1 cellular context compared by ENCODE assay signal in the genomic region with DNA sequence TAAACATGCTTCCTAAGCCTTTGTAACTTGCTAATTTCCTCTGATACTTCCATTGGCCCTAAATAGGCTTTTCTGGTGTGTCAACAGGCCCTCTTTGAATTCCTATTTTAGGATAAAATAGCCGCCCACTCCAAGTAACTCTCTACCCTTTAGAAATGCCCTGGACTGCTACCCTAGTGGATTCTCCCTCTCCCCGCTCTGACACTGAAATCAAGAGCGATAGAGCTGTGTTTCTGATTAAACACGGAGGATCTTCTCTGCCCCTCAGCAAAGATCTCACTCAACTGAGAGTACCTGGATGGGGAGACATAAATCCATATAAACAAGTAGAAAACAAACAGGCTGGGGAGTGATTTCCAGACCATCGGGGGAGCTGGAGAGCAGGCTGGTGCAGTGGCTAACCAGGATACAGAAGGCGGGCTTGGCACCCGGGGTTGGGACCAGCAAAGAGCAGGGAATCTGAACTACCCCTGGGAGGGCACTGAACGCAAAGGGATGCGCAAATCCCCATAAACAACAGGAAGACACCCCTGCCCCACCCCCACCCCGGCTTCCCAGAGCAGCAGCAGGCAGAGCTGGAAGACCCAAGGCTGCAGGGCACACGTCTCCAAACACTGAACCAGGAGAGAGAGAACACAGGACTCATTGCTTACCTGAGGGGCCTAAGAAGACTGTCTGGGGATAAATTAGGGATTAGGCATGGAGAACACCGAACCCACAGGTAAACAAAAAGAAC.
TF ChIP-seq lines count a peak whose summit lies in the region.

No MANE protein-coding gene starts in this region.

TF ChIP-seq in HEK293, 187 proteins besides CTCF, POLR2A, EP300 and RAD21 (continued from another document):
- TF ChIP-seq ZNF404 (tag by site-specific recombination; IDR thresholded peaks at IDR 0.05) = no peak
- TF ChIP-seq ZNF335 (tag by site-specific recombination; conservative IDR thresholded peaks at IDR 0.05) = no peak
- TF ChIP-seq ZNF10 (tag by site-specific recombination; IDR thresholded peaks at IDR 0.05) = no peak
- TF ChIP-seq ZNF37A (tag by site-specific recombination; IDR thresholded peaks at IDR 0.05) = no peak
- TF ChIP-seq ZNF580 (tag by site-specific recombination; IDR thresholded peaks at IDR 0.05) = no peak
- TF ChIP-seq, protein P1, sequence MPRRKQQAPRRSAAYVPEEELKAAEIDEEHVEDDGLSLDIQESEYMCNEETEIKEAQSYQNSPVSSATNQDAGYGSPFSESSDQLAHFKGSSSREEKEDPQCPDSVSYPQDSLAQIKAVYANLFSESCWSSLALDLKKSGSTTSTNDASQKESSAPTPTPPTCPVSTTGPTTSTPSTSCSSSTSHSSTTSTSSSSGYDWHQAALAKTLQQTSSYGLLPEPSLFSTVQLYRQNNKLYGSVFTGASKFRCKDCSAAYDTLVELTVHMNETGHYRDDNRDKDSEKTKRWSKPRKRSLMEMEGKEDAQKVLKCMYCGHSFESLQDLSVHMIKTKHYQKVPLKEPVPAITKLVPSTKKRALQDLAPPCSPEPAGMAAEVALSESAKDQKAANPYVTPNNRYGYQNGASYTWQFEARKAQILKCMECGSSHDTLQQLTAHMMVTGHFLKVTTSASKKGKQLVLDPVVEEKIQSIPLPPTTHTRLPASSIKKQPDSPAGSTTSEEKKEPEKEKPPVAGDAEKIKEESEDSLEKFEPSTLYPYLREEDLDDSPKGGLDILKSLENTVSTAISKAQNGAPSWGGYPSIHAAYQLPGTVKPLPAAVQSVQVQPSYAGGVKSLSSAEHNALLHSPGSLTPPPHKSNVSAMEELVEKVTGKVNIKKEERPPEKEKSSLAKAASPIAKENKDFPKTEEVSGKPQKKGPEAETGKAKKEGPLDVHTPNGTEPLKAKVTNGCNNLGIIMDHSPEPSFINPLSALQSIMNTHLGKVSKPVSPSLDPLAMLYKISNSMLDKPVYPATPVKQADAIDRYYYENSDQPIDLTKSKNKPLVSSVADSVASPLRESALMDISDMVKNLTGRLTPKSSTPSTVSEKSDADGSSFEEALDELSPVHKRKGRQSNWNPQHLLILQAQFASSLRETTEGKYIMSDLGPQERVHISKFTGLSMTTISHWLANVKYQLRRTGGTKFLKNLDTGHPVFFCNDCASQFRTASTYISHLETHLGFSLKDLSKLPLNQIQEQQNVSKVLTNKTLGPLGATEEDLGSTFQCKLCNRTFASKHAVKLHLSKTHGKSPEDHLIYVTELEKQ (tag by site-specific recombination; IDR thresholded peaks at IDR 0.05; ENCODE audit: borderline replicate concordance) = no peak
- TF ChIP-seq SP2 (tag by site-specific recombination; IDR thresholded peaks at IDR 0.05) = peak; percentile 37; the same call in 1 of the 2 replicates
- TF ChIP-seq, protein P2, sequence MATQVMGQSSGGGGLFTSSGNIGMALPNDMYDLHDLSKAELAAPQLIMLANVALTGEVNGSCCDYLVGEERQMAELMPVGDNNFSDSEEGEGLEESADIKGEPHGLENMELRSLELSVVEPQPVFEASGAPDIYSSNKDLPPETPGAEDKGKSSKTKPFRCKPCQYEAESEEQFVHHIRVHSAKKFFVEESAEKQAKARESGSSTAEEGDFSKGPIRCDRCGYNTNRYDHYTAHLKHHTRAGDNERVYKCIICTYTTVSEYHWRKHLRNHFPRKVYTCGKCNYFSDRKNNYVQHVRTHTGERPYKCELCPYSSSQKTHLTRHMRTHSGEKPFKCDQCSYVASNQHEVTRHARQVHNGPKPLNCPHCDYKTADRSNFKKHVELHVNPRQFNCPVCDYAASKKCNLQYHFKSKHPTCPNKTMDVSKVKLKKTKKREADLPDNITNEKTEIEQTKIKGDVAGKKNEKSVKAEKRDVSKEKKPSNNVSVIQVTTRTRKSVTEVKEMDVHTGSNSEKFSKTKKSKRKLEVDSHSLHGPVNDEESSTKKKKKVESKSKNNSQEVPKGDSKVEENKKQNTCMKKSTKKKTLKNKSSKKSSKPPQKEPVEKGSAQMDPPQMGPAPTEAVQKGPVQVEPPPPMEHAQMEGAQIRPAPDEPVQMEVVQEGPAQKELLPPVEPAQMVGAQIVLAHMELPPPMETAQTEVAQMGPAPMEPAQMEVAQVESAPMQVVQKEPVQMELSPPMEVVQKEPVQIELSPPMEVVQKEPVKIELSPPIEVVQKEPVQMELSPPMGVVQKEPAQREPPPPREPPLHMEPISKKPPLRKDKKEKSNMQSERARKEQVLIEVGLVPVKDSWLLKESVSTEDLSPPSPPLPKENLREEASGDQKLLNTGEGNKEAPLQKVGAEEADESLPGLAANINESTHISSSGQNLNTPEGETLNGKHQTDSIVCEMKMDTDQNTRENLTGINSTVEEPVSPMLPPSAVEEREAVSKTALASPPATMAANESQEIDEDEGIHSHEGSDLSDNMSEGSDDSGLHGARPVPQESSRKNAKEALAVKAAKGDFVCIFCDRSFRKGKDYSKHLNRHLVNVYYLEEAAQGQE (tag by site-specific recombination; IDR thresholded peaks at IDR 0.05) = no peak
- TF ChIP-seq ZNF776 (tag by site-specific recombination; IDR thresholded peaks at IDR 0.05; ENCODE audit: borderline replicate concordance) = no peak
- TF ChIP-seq PRDM1 (tag by site-specific recombination; IDR thresholded peaks at IDR 0.05) = 0 out of 2 replicates have a peak, but pooled peaks have one; percentile 44
- TF ChIP-seq ZBTB17 (tag by site-specific recombination; IDR thresholded peaks at IDR 0.05) = peak; percentile 87
- no peak for TF ChIP-seq ZFP3 (tag by site-specific recombination; IDR thresholded peaks at IDR 0.05; ENCODE audit: low read depth)
- TF ChIP-seq, protein P3, sequence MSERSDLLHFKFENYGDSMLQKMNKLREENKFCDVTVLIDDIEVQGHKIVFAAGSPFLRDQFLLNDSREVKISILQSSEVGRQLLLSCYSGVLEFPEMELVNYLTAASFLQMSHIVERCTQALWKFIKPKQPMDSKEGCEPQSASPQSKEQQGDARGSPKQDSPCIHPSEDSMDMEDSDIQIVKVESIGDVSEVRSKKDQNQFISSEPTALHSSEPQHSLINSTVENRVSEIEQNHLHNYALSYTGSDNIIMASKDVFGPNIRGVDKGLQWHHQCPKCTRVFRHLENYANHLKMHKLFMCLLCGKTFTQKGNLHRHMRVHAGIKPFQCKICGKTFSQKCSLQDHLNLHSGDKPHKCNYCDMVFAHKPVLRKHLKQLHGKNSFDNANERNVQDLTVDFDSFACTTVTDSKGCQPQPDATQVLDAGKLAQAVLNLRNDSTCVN (tag by site-specific recombination; optimal IDR thresholded peaks at IDR 0.05) = no peak
- TF ChIP-seq ZXDB (tag by site-specific recombination; IDR thresholded peaks at IDR 0.05) = 0 out of 2 replicates have a peak, but pooled peaks have one; percentile 8
- TF ChIP-seq, protein P4, sequence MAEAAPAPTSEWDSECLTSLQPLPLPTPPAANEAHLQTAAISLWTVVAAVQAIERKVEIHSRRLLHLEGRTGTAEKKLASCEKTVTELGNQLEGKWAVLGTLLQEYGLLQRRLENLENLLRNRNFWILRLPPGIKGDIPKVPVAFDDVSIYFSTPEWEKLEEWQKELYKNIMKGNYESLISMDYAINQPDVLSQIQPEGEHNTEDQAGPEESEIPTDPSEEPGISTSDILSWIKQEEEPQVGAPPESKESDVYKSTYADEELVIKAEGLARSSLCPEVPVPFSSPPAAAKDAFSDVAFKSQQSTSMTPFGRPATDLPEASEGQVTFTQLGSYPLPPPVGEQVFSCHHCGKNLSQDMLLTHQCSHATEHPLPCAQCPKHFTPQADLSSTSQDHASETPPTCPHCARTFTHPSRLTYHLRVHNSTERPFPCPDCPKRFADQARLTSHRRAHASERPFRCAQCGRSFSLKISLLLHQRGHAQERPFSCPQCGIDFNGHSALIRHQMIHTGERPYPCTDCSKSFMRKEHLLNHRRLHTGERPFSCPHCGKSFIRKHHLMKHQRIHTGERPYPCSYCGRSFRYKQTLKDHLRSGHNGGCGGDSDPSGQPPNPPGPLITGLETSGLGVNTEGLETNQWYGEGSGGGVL (tag by site-specific recombination; IDR thresholded peaks at IDR 0.05) = no peak
- TF ChIP-seq ZNF311 (tag by site-specific recombination; IDR thresholded peaks at IDR 0.05; ENCODE audit: borderline replicate concordance) = no peak
- no peak for TF ChIP-seq ZNF658 (tag by site-specific recombination; IDR thresholded peaks at IDR 0.05)
- no peak for TF ChIP-seq SP3 (tag by site-specific recombination; IDR thresholded peaks at IDR 0.05)
- 0 out of 2 replicates have a peak, but pooled peaks have one; percentile 41 for TF ChIP-seq ZNF449 (tag by site-specific recombination; IDR thresholded peaks at IDR 0.05)
- no peak for TF ChIP-seq ZSCAN16 (tag by site-specific recombination; IDR thresholded peaks at IDR 0.05)
